In the genomic region with DNA sequence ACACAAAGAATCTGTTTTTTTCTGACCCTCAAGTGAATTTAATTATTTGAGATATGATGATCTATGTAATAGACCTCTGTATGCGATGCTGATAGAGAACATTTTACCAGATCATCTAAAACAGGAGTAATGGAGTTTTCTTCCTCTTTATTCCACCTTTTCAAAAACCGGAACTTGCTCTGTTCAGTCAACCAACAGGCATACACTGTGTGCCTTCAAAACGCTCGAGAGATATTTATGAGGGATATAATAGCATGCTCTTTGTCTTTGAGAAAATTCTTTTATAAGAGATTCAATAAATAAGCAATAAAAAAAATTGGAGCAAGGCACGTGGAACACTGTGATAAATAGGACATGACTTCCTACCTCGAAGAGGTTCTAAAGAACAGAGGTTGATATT, we compare ENCODE assay signal across 12 cellular contexts. TPM values are rescaled to one million over a fixed set of nuclear protein-coding genes. Genes with fewer than 3 reads are reported as not detected.
DNase-seq lines count a peak whose midpoint lies in the region; TF ChIP-seq lines count a peak whose summit lies in the region.
"Had no signal": no experiment of that assay in that cellular context is flagged by ENCODE, and none has a peak within 500 bp of the region (broad histone marks: within the 10 kb centered on the region; RNA-seq: fewer than 3 reads in every experiment).

No MANE protein-coding gene starts in this region.

- TF ChIP-seq CTCF in OCI-LY1 (IDR thresholded peaks at IDR 0.05; ENCODE audit: low read length) (no peak), dorsolateral prefrontal cortex (IDR thresholded peaks at IDR 0.05 in 54 of 56, conservative IDR thresholded peaks at IDR 0.05 in 2 of 56; ENCODE audit: low read depth in 1 of 56, partially characterized antibody in 56 of 56) (no peak)

- H3K9me3 ChIP-seq in OCI-LY1 (ENCODE audit: low read length) (no peaks in the 10 kb centered on the region), skeletal muscle satellite cell (replicated peaks; ENCODE audit: low read length) (no peaks in the 10 kb centered on the region)

- H3K9ac ChIP-seq in OCI-LY1 (ENCODE audit: low read length), result peak overlapping the region; percentile 38; the same call in 1 of the 2 replicates
- no peak overlapping the region for H3K9ac ChIP-seq in skeletal muscle satellite cell (ENCODE audit: low read depth, low read length)

- H3K79me2 ChIP-seq in OCI-LY1 (ENCODE audit: insufficient read depth, low read length), result no peaks in the 10 kb centered on the region

- intact Hi-C loops in dorsolateral prefrontal cortex (cut with DNase I), result loop anchor here in 1 of 2 donors (10.0 kb wide), 2 partner anchors 114 to 174 kb away; partner anchors contain the start of gene DDX3X

- H3K4me3 ChIP-seq in OCI-LY1 (ENCODE audit: low read depth, low read length, poor library complexity, severe bottlenecking) (peak overlapping the region; percentile 33), dorsolateral prefrontal cortex (peak overlapping the region in 16 of 59 donors; percentile 2 to 35 (median 16)), skeletal muscle satellite cell (ENCODE audit: low read length) (peak overlapping the region; percentile 28)

- no peaks in the 10 kb centered on the region for H3K27me3 ChIP-seq in OCI-LY1 (ENCODE audit: insufficient read depth, low read length)
- H3K27me3 ChIP-seq in dorsolateral prefrontal cortex, result peaks cover 0 to 40% (median 10%) of the 10 kb centered on the region in 45 donors
- H3K27me3 ChIP-seq in skeletal muscle satellite cell (ENCODE audit: control insufficient read depth, insufficient read depth, low read length), result peaks cover 6% of the 10 kb centered on the region

- no peaks in the 10 kb centered on the region for H4K20me1 ChIP-seq in OCI-LY1 (ENCODE audit: insufficient read depth, low read length)

- H3K4me1 ChIP-seq in OCI-LY1 (ENCODE audit: insufficient read depth, low read length, severe bottlenecking) (peaks cover 63% of the 10 kb centered on the region), skeletal muscle satellite cell (ENCODE audit: control insufficient read depth, insufficient read depth, low read length) (peaks cover 10% of the 10 kb centered on the region)

- H3K4me2 ChIP-seq in OCI-LY1 (ENCODE audit: low read length) (peak overlapping the region; percentile 68), skeletal muscle satellite cell (ENCODE audit: low read length) (peak overlapping the region; percentile 67)

- H3K36me3 ChIP-seq in OCI-LY1 (ENCODE audit: insufficient read depth, low read length) (no peaks in the 10 kb centered on the region), skeletal muscle satellite cell (ENCODE audit: insufficient read depth, low read length) (no peaks in the 10 kb centered on the region)

- no peaks in the 10 kb centered on the region for H3K9me2 ChIP-seq in OCI-LY1 (ENCODE audit: low read depth, low read length)

- peak; percentile 9 for DNase-seq in NCI-H1105 treated with DMSO at 0.1 percent for 48 hours (lab: John Stamatoyannopoulos, UW)
- no peak for DNase-seq in NCI-H1105 (lab: John Stamatoyannopoulos, UW)
- DNase-seq in dorsolateral prefrontal cortex, result no peak
- no peak for DNase-seq in stimulated activated CD4-positive, alpha-beta T cell treated with anti-CD3 and anti-CD28 coated beads, Interleukin-4, amount 100 ng/mL, for 1 hour
- no peak for DNase-seq in activated CD4-positive, alpha-beta T cell treated with anti-CD3 and anti-CD28 coated beads for 4 hours
- no peak for DNase-seq in GM19238 (ENCODE audit: insufficient read length, low spot score)
- DNase-seq: activated CD4-positive, CD25-positive, alpha-beta regulatory T cell treated with anti-CD3 and anti-CD28 coated beads, Interleukin-2, amount 50 U/mL, for 72 hours; GOT3; NCI-H1048 had no signal

- H2AFZ ChIP-seq in OCI-LY1 (ENCODE audit: low read length), result peak overlapping the region; percentile 54

- H3K27ac ChIP-seq in OCI-LY1 (ENCODE audit: low read depth, low read length, poor library complexity, severe bottlenecking), result peak overlapping the region; percentile 86
- H3K27ac ChIP-seq in dorsolateral prefrontal cortex, result peak overlapping the region in 46 of 59 donors; percentile 6 to 81 (median 56)
- H3K27ac ChIP-seq: 22Rv1 had no signal

- H3F3A ChIP-seq in OCI-LY1 (ENCODE audit: insufficient read depth, low read length), result no peaks in the 10 kb centered on the region; the same call in 1 of the 2 replicates

RNA-seq across cellular contexts. Expression of gene NYX, which starts 2.0 kb away (rescaled TPM):
- total RNA-seq in dorsolateral prefrontal cortex, result under 1 TPM in 10 of 120 experiments, not detected in 110; 0.13 to 0.63 (median 0.20) TPM
- total RNA-seq in skeletal muscle satellite cell (2012; rRNA removed), result not detected in 2 replicates
